10 cellular contexts compared by ENCODE assay signal in the genomic region with DNA sequence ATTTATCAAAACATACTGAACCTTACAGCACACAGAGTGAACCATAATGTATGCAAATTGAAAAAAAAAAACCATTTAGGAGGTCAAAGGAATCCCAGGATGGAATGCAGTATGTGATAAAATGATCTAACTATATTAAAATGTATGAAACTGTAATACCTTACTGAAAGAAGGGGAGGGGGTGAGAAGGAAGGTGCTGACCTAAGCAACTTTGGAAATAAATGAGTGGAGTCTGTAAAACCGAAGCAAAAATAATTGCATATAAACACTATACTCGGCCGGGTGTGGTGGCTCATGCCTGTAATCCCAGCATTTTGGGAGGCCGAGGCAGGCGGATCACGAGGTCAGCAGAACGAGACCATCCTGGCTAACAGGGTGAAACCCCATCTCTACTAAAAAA.
"Had no signal": no experiment of that assay in that cellular context is flagged by ENCODE, and none has a peak within 500 bp of the region (broad histone marks: within the 10 kb centered on the region; RNA-seq: fewer than 3 reads in every experiment).

No MANE protein-coding gene starts in this region.

- H3K9me3 ChIP-seq: HAP-1 had no signal

- H3K36me3 ChIP-seq: HAP-1 had no signal

- H2AFZ ChIP-seq: GM23248 had no signal

- H3K9ac ChIP-seq: GM23248, KMS-11 had no signal

- H3K4me2 ChIP-seq: KMS-11 had no signal

- ATAC-seq: HCT116 had no signal

- FAIRE-seq: HTR-8/SVneo had no signal

- H3K4me1 ChIP-seq: HAP-1 had no signal

- DNase-seq: GM23248, GOT3, H7, HFFc6, Karpas-422, KBM-7 had no signal

- H3K27ac ChIP-seq: GM23248, KMS-11 had no signal

- H3K4me3 ChIP-seq: GM23248, HAP-1 had no signal
